Comparison of ENCODE assay signal across 8 cellular contexts in genomic region chr7:155206286-155207020, GRCh38.
A peak's percentile ranks its signal among the peaks of the same experiment; 100 is the strongest.
DNase-seq lines count a peak whose midpoint lies in the region; ATAC-seq and TF ChIP-seq lines count a peak whose summit lies in the region.

No MANE protein-coding gene starts in this region.

- H3K36me3 Mint-ChIP-seq in activated B cell treated with CpG ODN at 0.5 μM for 24 hours (ENCODE audit: low read depth), result peaks cover 2% of the 10 kb centered on the region

- TF ChIP-seq CTCF in AG04450 (IDR thresholded peaks at IDR 0.05; ENCODE audit: low read depth, low read length), result no peak
- TF ChIP-seq CTCF in activated B cell treated with CpG ODN at 0.5 μM for 24 hours (IDR thresholded peaks at IDR 0.05), result no peak

- CTCF ChIA-PET in AG04450 (lab: Charles Lee), result interaction anchor here (1.1 kb wide), 1 partner anchor 139 kb away, joined by 3 read pairs; no protein-coding TSS in a partner anchor
- CTCF ChIA-PET in activated B cell treated with CpG ODN at 0.5 μM for 24 hours (lab: Charles Lee), result interaction anchor here (1.3 to 2.1 kb wide), 3 partner anchors 16 to 279 kb away, joined by 3 to 9 read pairs (median 6); no protein-coding TSS in a partner anchor

- intact Hi-C loops in activated B cell treated with CpG ODN at 0.5 μM for 24 hours (cut with micrococcal nuclease), result loop anchor here (2.0 to 5.0 kb wide), 3 partner anchors 516 to 1931 kb away; partner anchors contain the start of genes LMBR1 and UBE3C

- H3K27me3 ChIP-seq in AG04450 (ENCODE audit: control insufficient read depth, insufficient read depth, low read length), result no peaks in the 10 kb centered on the region
- no peaks in the 10 kb centered on the region for H3K27me3 ChIP-seq in mononuclear cell (ENCODE audit: insufficient read depth, low read length)

- H3K4me3 ChIP-seq in AG04450 (ENCODE audit: low read depth, low read length) (no peak overlapping the region), mononuclear cell (ENCODE audit: low read length) (peak overlapping the region; percentile 37)

- peaks cover 32% of the 10 kb centered on the region for H3K4me1 Mint-ChIP-seq in activated B cell treated with CpG ODN at 0.5 μM for 24 hours

- POLR2A ChIA-PET in AG04450 (lab: Yijun Ruan, JAX) (interaction anchor here (1.0 to 1.4 kb wide), 2 partner anchors 24 to 91 kb away, joined by 4 to 5 read pairs; partner anchors contain the start of gene INSIG1), activated B cell treated with CpG ODN at 0.5 μM for 24 hours (lab: Charles Lee) (interaction anchor here (0.9 to 4.8 kb wide), 9 partner anchors 9 to 438 kb away, joined by 3 to 176 read pairs (median 4); partner anchors contain the start of genes INSIG1 and PAXIP1)

- H3K27ac ChIP-seq in AG04450 (ENCODE audit: low read depth, low read length) (peak overlapping the region; percentile 82), caudate nucleus (ENCODE audit: low read depth, low read length) (peak overlapping the region; percentile 27)

- H3K27ac Mint-ChIP-seq in activated B cell treated with CpG ODN at 0.5 μM for 24 hours, result peak overlapping the region; percentile 97

- peaks cover 23% of the 10 kb centered on the region for H3K9me3 ChIP-seq in AG04450 (ENCODE audit: control insufficient read depth, insufficient read depth, low read length)
- no peaks in the 10 kb centered on the region for H3K9me3 ChIP-seq in mononuclear cell (ENCODE audit: low read depth, low read length)

- H3K4me3 Mint-ChIP-seq in activated B cell treated with CpG ODN at 0.5 μM for 24 hours, result peak overlapping the region; percentile 82

- H3K9me3 Mint-ChIP-seq in activated B cell treated with CpG ODN at 0.5 μM for 24 hours, result peaks cover 3% of the 10 kb centered on the region

- ATAC-seq in GM19328 (IDR thresholded peaks at IDR 0.05; ENCODE audit: unreplicated experiment), result peak; percentile 26
- ATAC-seq in HG03565 (IDR thresholded peaks at IDR 0.05; ENCODE audit: unreplicated experiment), result peak; percentile 32
- ATAC-seq in activated B cell treated with CpG ODN at 0.5 μM for 24 hours (ENCODE audit: low read depth), result peak; percentile 48

- peak; percentile 38 for DNase-seq in AG04450 (ENCODE audit: low read depth, low spot score)
- peak; percentile 65 for DNase-seq in activated B cell treated with CpG ODN at 0.5 μM for 24 hours
- no peak for DNase-seq in caudate nucleus (lab: John Stamatoyannopoulos, UW)
- peak; percentile 57 to 73 for DNase-seq in stimulated activated CD8-positive, alpha-beta memory T cell treated with anti-CD3 and anti-CD28 coated beads, Interleukin-7, amount 100 ng/mL, for 4 hours (ENCODE audit: low read depth in 2 of 2)
- DNase-seq in NCI-H1930 (lab: John Stamatoyannopoulos, UW), result no peak

- H3K4me1 ChIP-seq in mononuclear cell (ENCODE audit: insufficient read depth, low read length), result peaks cover 10% of the 10 kb centered on the region

- H3K27me3 Mint-ChIP-seq in activated B cell treated with CpG ODN at 0.5 μM for 24 hours, result no peaks in the 10 kb centered on the region

Comparison
In these comparisons a context has a peak if more than half of its experiments do, and no peak if none do; other contexts are left out.
1. DNase-seq: peak in AG04450 (single experiment), activated B cell treated with CpG ODN at 0.5 μM for 24 hours (single experiment) and stimulated activated CD8-positive, alpha-beta memory T cell treated with anti-CD3 and anti-CD28 coated beads, Interleukin-7, amount 100 ng/mL, for 4 hours (2 of 2); none in caudate nucleus (0 of 61) and NCI-H1930 (0 of 2).
2. Peak in every context shown above with its lines, with median percentiles within 50 percentile points of each other: ATAC-seq.